ENCODE assay signal across 1 cellular context in genomic region chr5:72166070-72166979, GRCh38.
TF ChIP-seq lines count a peak whose summit lies in the region.

No MANE protein-coding gene starts in this region.

TF ChIP-seq in K562, 482 proteins besides CTCF, POLR2A, EP300 and RAD21 (continued from another document):
- no peak for TF ChIP-seq SFPQ (IDR thresholded peaks at IDR 0.05; ENCODE audit: low read depth, low read length)
- TF ChIP-seq WHSC1 (IDR thresholded peaks at IDR 0.05; ENCODE audit: low read length), result no peak
- TF ChIP-seq NR2F6 (CRISPR knock-in tag; IDR thresholded peaks at IDR 0.05), result no peak
- TF ChIP-seq ZNF239 (CRISPR knock-in tag; IDR thresholded peaks at IDR 0.05), result no peak
- no peak for TF ChIP-seq HSF4 (CRISPR knock-in tag; IDR thresholded peaks at IDR 0.05; ENCODE audit: borderline replicate concordance)
- no peak for TF ChIP-seq TAF1 (IDR thresholded peaks at IDR 0.05; ENCODE audit: control insufficient read depth, extremely low read depth, insufficient read depth, low read length, severe bottlenecking)
- no peak for TF ChIP-seq BRCA1 (IDR thresholded peaks at IDR 0.05)
- TF ChIP-seq BRCA1 (CRISPR knock-in tag; IDR thresholded peaks at IDR 0.05), result no peak
- no peak for TF ChIP-seq NR3C1 (CRISPR knock-in tag; IDR thresholded peaks at IDR 0.05)
- TF ChIP-seq ZNF174 (CRISPR knock-in tag; IDR thresholded peaks at IDR 0.05), result no peak
- TF ChIP-seq NFRKB (IDR thresholded peaks at IDR 0.05; ENCODE audit: low read depth), result no peak
- TF ChIP-seq CREBBP (IDR thresholded peaks at IDR 0.05; ENCODE audit: low read depth, low read length), result no peak
